1 cellular context compared by ENCODE assay signal in genomic region chr2:985317-985898, GRCh38.
TF ChIP-seq lines count a peak whose summit lies in the region.

No MANE protein-coding gene starts in this region.

TF ChIP-seq in GM23338, 12 proteins besides CTCF, POLR2A, EP300 and RAD21 (continued from another document):
- TF ChIP-seq ZNF462 (CRISPR knock-in tag; IDR thresholded peaks at IDR 0.05) (no peak), ZNF114 (CRISPR knock-in tag; IDR thresholded peaks at IDR 0.05) (no peak)
TF ChIP-seq in GM23338: peak in this region for 0.
